ENCODE assay signal across 14 cellular contexts in the genomic region with DNA sequence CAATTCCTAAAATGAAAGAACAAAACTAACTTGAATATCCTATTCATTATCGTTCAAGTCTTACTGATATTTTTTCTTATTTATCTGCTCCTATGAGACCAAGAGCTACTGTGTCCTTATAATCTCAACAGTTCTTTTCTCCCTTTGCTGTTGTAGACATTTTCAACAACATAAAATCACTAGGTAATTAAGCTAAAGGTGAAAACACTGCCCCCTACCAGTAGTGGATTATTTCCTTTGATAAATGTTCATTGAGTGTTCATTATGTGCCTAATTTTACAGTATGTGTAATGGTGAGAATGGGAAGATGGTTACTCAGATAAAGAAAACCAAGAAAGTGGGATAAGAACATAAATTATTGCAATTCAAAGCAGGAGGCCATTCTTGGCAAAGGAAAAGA. TPM values are rescaled to one million over a fixed set of nuclear protein-coding genes. Genes with fewer than 3 reads are reported as not detected.
DNase-seq lines count a peak whose midpoint lies in the region; FAIRE-seq and TF ChIP-seq lines count a peak whose summit lies in the region.
"Had no signal": no experiment of that assay in that cellular context is flagged by ENCODE, and none has a peak within 500 bp of the region (broad histone marks: within the 10 kb centered on the region; RNA-seq: fewer than 3 reads in every experiment).

No MANE protein-coding gene starts in this region.

- H3K9me3 ChIP-seq in esophagus muscularis mucosa: peaks cover 0 to 6% (median 0%) of the 10 kb centered on the region in 4 donors

- DNase-seq in D721Med (ENCODE audit: insufficient read length, low spot score) (no peak), LHCN-M2 (ENCODE audit: low read depth) (peak; percentile 46), bronchial epithelial cell (ENCODE audit: low read depth) (peak; percentile 45), mesendoderm (peak; percentile 14), esophagus muscularis mucosa (ENCODE audit: extremely low spot score) (no peak), occipital lobe (lab: John Stamatoyannopoulos, UW) (no peak)
- no peak for DNase-seq in central memory CD4-positive, alpha-beta T cell
- DNase-seq: activated naive CD8-positive, alpha-beta T cell treated with anti-CD3 and anti-CD28 coated beads, Interleukin-2, amount 50 U/mL, for 24 hours; DND-41; islet precursor cell; Kasumi-1; nucleus accumbens; stimulated activated CD4-positive, alpha-beta T cell treated with anti-CD3 and anti-CD28 coated beads, Interleukin-4, amount 100 ng/mL, for 4 hours; T-helper 1 cell had no signal

- no peak for FAIRE-seq in D721Med (lab: Jason Lieb, UNC)
- no peak for FAIRE-seq in bronchial epithelial cell (lab: Jason Lieb, UNC)

- H2AK5ac ChIP-seq in mesendoderm (ENCODE audit: low read length): no peak overlapping the region

- TF ChIP-seq EP300 in esophagus muscularis mucosa (IDR thresholded peaks at IDR 0.05): no peak

- H3K4me2 ChIP-seq in mesendoderm (ENCODE audit: low read length): no peak overlapping the region

- no peaks in the 10 kb centered on the region for H3K79me2 ChIP-seq in mesendoderm (ENCODE audit: control insufficient read depth, insufficient read depth, low read length)

- H3K27me3 ChIP-seq in bronchial epithelial cell (ENCODE audit: control insufficient read depth, insufficient read depth, low read length): no peaks in the 10 kb centered on the region
- H3K27me3 ChIP-seq in mesendoderm (ENCODE audit: insufficient read depth, low read length, poor library complexity): no peaks in the 10 kb centered on the region
- H3K27me3 ChIP-seq in esophagus muscularis mucosa: no peaks in the 10 kb centered on the region

- no peak overlapping the region for H3K9ac ChIP-seq in mesendoderm (ENCODE audit: low read length)

- no peak overlapping the region for H3K56ac ChIP-seq in mesendoderm (ENCODE audit: low read length)

- no peak overlapping the region for H2BK5ac ChIP-seq in mesendoderm (ENCODE audit: low read length)

- no peak overlapping the region for H4K8ac ChIP-seq in mesendoderm (ENCODE audit: low read depth, low read length)

- no CpG with 5 or more reads among the region's 1 CpG for WGBS in mesendoderm (ENCODE audit: extremely low coverage, insufficient coverage, low lambda C conversion rate)
- 95% methylated on average over 1 of the region's 1 CpG for WGBS in esophagus muscularis mucosa

- H2BK120ac ChIP-seq in mesendoderm (ENCODE audit: low read depth, low read length): no peak overlapping the region

- no peak overlapping the region for H2BK15ac ChIP-seq in mesendoderm (replicated peaks; ENCODE audit: low read depth)

- no peak overlapping the region for H3K18ac ChIP-seq in mesendoderm (ENCODE audit: low read length)

- H3K27ac ChIP-seq in mesendoderm (ENCODE audit: low read depth, low read length) (no peak overlapping the region), esophagus muscularis mucosa (replicated peaks in 1 of 4) (no peak overlapping the region)

- H3K4me3 ChIP-seq in bronchial epithelial cell (ENCODE audit: low read depth, low read length): no peak overlapping the region
- H3K4me3 ChIP-seq in mesendoderm (ENCODE audit: low read length): no peak overlapping the region
- H3K4me3 ChIP-seq in esophagus muscularis mucosa: no peak overlapping the region

- TF ChIP-seq CTCF in D721Med (IDR thresholded peaks at IDR 0.05; ENCODE audit: insufficient read depth, missing control alignments) (peak; percentile 21), bronchial epithelial cell (IDR thresholded peaks at IDR 0.05; ENCODE audit: insufficient read depth, low read length, severe bottlenecking) (peak; percentile 37), esophagus muscularis mucosa (IDR thresholded peaks at IDR 0.05) (no peak)

- H3K79me1 ChIP-seq in mesendoderm (ENCODE audit: low read length): no peaks in the 10 kb centered on the region

- H3K23ac ChIP-seq in mesendoderm (ENCODE audit: low read length): no peak overlapping the region

- intact Hi-C loops in esophagus muscularis mucosa (cut with DNase I): no loop called here

- no peak overlapping the region for H4K5ac ChIP-seq in mesendoderm (ENCODE audit: low read length)

- H3K36me3 ChIP-seq in bronchial epithelial cell (ENCODE audit: control insufficient read depth, insufficient read depth, low read length): no peaks in the 10 kb centered on the region
- H3K36me3 ChIP-seq in mesendoderm (ENCODE audit: control insufficient read depth, insufficient read depth, low read length): no peaks in the 10 kb centered on the region
- H3K36me3 ChIP-seq in esophagus muscularis mucosa: no peaks in the 10 kb centered on the region

- H3K4me1 ChIP-seq in mesendoderm (ENCODE audit: control insufficient read depth, low read depth, low read length) (no peaks in the 10 kb centered on the region), esophagus muscularis mucosa (no peaks in the 10 kb centered on the region)

- TF ChIP-seq POLR2A in esophagus muscularis mucosa (IDR thresholded peaks at IDR 0.05; ENCODE audit: low read depth): no peak

- H3K4ac ChIP-seq in mesendoderm (ENCODE audit: low read depth, low read length): no peak overlapping the region

RNA-seq across cellular contexts. Expression of a gene that starts 41.4 kb away (rescaled TPM):
- 3.0 and 4.7 TPM in 2 replicates for total RNA-seq in LHCN-M2 (2014; rRNA removed)
- polyA plus RNA-seq in LHCN-M2 (2012): 1.5 TPM
- 0.13 and 1.3 TPM in 2 replicates for total RNA-seq in bronchial epithelial cell
- polyA plus RNA-seq in mesendoderm (2013, experiment 1 of 2): 0.28 TPM
- polyA plus RNA-seq in mesendoderm (2013, experiment 2 of 2): 0.28 TPM
- total RNA-seq in esophagus muscularis mucosa: 1 to 10 TPM; 2.1 to 5.0 (median 3.7) TPM
- under 0.01 TPM for total RNA-seq in occipital lobe

Comparison
In these comparisons a context has a peak if more than half of its experiments do, and no peak if none do; other contexts are left out.
1. DNase-seq: peak in LHCN-M2 (single experiment), bronchial epithelial cell (single experiment) and mesendoderm (single experiment); none in D721Med (single experiment), esophagus muscularis mucosa (single experiment), central memory CD4-positive, alpha-beta T cell (single experiment) and occipital lobe (single experiment).
2. CTCF ChIP-seq: peak in D721Med (single experiment) and bronchial epithelial cell (single experiment); none in esophagus muscularis mucosa (0 of 3).